In genomic region chr12:22628228-22628627, GRCh38 we compare ENCODE assay signal across 10 cellular contexts. TPM values are rescaled to one million over a fixed set of nuclear protein-coding genes. Genes with fewer than 3 reads are reported as not detected.
A peak's percentile ranks its signal among the peaks of the same experiment; 100 is the strongest.
DNase-seq lines count a peak whose midpoint lies in the region; ATAC-seq and TF ChIP-seq lines count a peak whose summit lies in the region.
"Had no signal": no experiment of that assay in that cellular context is flagged by ENCODE, and none has a peak within 500 bp of the region (broad histone marks: within the 10 kb centered on the region; RNA-seq: fewer than 3 reads in every experiment).

No MANE protein-coding gene starts in this region.

- peaks cover 54% of the 10 kb centered on the region for H3K4me1 Mint-ChIP-seq in activated CD4-positive, alpha-beta T cell treated with anti-CD3 and anti-CD28 coated beads, Interleukin-2, amount 10 ng/mL, durations not matched to agents 7 days and 5 days
- peaks cover 36% of the 10 kb centered on the region for H3K4me1 Mint-ChIP-seq in activated T-helper 17 cell treated with anti-CD3 and anti-CD28 coated beads, Interleukin-2, amount 50 U/mL, for 72 hours

- H3K4me3 Mint-ChIP-seq in activated CD4-positive, alpha-beta T cell treated with anti-CD3 and anti-CD28 coated beads, Interleukin-2, amount 10 ng/mL, durations not matched to agents 7 days and 5 days: peak overlapping the region; percentile 90
- peak overlapping the region; percentile 97 for H3K4me3 Mint-ChIP-seq in activated T-helper 17 cell treated with anti-CD3 and anti-CD28 coated beads, Interleukin-2, amount 50 U/mL, for 72 hours

- intact Hi-C loops in adrenal gland (cut with DNase I): loop anchor here in 1 of 2 donors (5.0 kb wide), 1 partner anchor 86 kb away; the partner anchor contains the start of gene C2CD5

- H3K27me3 Mint-ChIP-seq in activated CD4-positive, alpha-beta T cell treated with anti-CD3 and anti-CD28 coated beads, Interleukin-2, amount 10 ng/mL, durations not matched to agents 7 days and 5 days: no peaks in the 10 kb centered on the region
- no peaks in the 10 kb centered on the region for H3K27me3 Mint-ChIP-seq in activated T-helper 17 cell treated with anti-CD3 and anti-CD28 coated beads, Interleukin-2, amount 50 U/mL, for 72 hours

- H3K27ac ChIP-seq in iPS-18a (ENCODE audit: low read length): no peak overlapping the region
- peak overlapping the region; percentile 94 for H3K27ac ChIP-seq in subcutaneous abdominal adipose tissue (ENCODE audit: low read depth, low read length)
- peak overlapping the region in 1 of 5 donors; percentile 2 for H3K27ac ChIP-seq in adrenal gland

- no peaks in the 10 kb centered on the region for H3K9me3 Mint-ChIP-seq in activated CD4-positive, alpha-beta T cell treated with anti-CD3 and anti-CD28 coated beads, Interleukin-2, amount 10 ng/mL, durations not matched to agents 7 days and 5 days
- H3K9me3 Mint-ChIP-seq in activated T-helper 17 cell treated with anti-CD3 and anti-CD28 coated beads, Interleukin-2, amount 50 U/mL, for 72 hours: no peaks in the 10 kb centered on the region

- peaks cover 8% of the 10 kb centered on the region for H3K36me3 ChIP-seq in iPS-18a (ENCODE audit: control insufficient read depth, low read depth, low read length)
- H3K36me3 ChIP-seq in subcutaneous abdominal adipose tissue (ENCODE audit: control insufficient read depth in 5 of 5, insufficient read depth in 5 of 5, low read length in 5 of 5): no peaks in the 10 kb centered on the region
- H3K36me3 ChIP-seq in adrenal gland (replicated peaks in 1 of 2): no peaks in the 10 kb centered on the region
- H3K36me3 ChIP-seq: Peyer's patch had no signal

- CTCF ChIA-PET in activated CD4-positive, alpha-beta T cell treated with anti-CD3 and anti-CD28 coated beads, Interleukin-2, amount 10 ng/mL, durations not matched to agents 7 days and 5 days (lab: Charles Lee): interaction anchor here (1.0 kb wide), 1 partner anchor 8 kb away, joined by 4 read pairs; no protein-coding TSS in a partner anchor

- 57 to 65% (median 59%) methylated on average over 4 of the region's 4 CpGs for WGBS in adrenal gland, 4 donors

- H3K9ac ChIP-seq in iPS-18a (ENCODE audit: low read length) (no peak overlapping the region), subcutaneous abdominal adipose tissue (ENCODE audit: low read length in 5 of 5) (peak overlapping the region in 2 of 5 donors; percentile 30 to 68)

- peaks cover 17% of the 10 kb centered on the region for H3K4me1 ChIP-seq in iPS-18a (ENCODE audit: control insufficient read depth, low read depth, low read length)
- peaks cover 0 to 43% (median 40%) of the 10 kb centered on the region in 5 donors for H3K4me1 ChIP-seq in subcutaneous abdominal adipose tissue (ENCODE audit: control insufficient read depth in 5 of 5, insufficient read depth in 5 of 5, low read length in 5 of 5)
- peaks cover 8 to 46% of the 10 kb centered on the region in 2 donors for H3K4me1 ChIP-seq in adrenal gland (replicated peaks in 1 of 2)

- no peak for ATAC-seq in activated T-helper 17 cell treated with anti-CD3 and anti-CD28 coated beads, Interleukin-2, amount 50 U/mL, for 72 hours (replicated peaks)
- no peak for ATAC-seq in GM18498 (IDR thresholded peaks at IDR 0.05; ENCODE audit: unreplicated experiment)
- no peak for ATAC-seq in GM21360 (IDR thresholded peaks at IDR 0.05; ENCODE audit: unreplicated experiment)

- no peak overlapping the region for H3K27ac Mint-ChIP-seq in activated CD4-positive, alpha-beta T cell treated with anti-CD3 and anti-CD28 coated beads, Interleukin-2, amount 10 ng/mL, durations not matched to agents 7 days and 5 days
- H3K27ac Mint-ChIP-seq in activated T-helper 17 cell treated with anti-CD3 and anti-CD28 coated beads, Interleukin-2, amount 50 U/mL, for 72 hours: peak overlapping the region; percentile 96

- POLR2A ChIA-PET in activated CD4-positive, alpha-beta T cell treated with anti-CD3 and anti-CD28 coated beads, Interleukin-2, amount 10 ng/mL, durations not matched to agents 7 days and 5 days (lab: Charles Lee): no interaction called here

- no peaks in the 10 kb centered on the region for H3K27me3 ChIP-seq in iPS-18a (ENCODE audit: control insufficient read depth, insufficient read depth, low read length)
- no peaks in the 10 kb centered on the region for H3K27me3 ChIP-seq in subcutaneous abdominal adipose tissue (ENCODE audit: control insufficient read depth in 5 of 5, insufficient read depth in 4 of 5, low read length in 5 of 5)
- H3K27me3 ChIP-seq in adrenal gland: no peaks in the 10 kb centered on the region
- H3K27me3 ChIP-seq: Peyer's patch had no signal

- no peak for DNase-seq in activated CD4-positive, alpha-beta T cell treated with anti-CD3 and anti-CD28 coated beads, Interleukin-2, amount 10 ng/mL, durations not matched to agents 7 days and 5 days
- DNase-seq in activated CD4-positive, alpha-beta T cell treated with anti-CD3 and anti-CD28 coated beads, Interleukin-2, amount 50 U/mL, for 48 hours: no peak
- DNase-seq in adrenal gland: no peak
- DNase-seq: activated CD8-positive, alpha-beta memory T cell treated with anti-CD3 and anti-CD28 coated beads, Interleukin-2, amount 50 U/mL, for 48 hours; Peyer's patch had no signal

- no peak for TF ChIP-seq CTCF in adrenal gland (IDR thresholded peaks at IDR 0.05)

- H3K4me3 ChIP-seq in iPS-18a (ENCODE audit: low read length) (peak overlapping the region; percentile 95), subcutaneous abdominal adipose tissue (ENCODE audit: low read depth in 1 of 5, low read length in 5 of 5) (peak overlapping the region in 2 of 5 donors; percentile 11 to 30), adrenal gland (peak overlapping the region in 1 of 4 donors; percentile 93)

- H3K36me3 Mint-ChIP-seq in activated CD4-positive, alpha-beta T cell treated with anti-CD3 and anti-CD28 coated beads, Interleukin-2, amount 10 ng/mL, durations not matched to agents 7 days and 5 days (ENCODE audit: low read depth): peaks cover 16% of the 10 kb centered on the region
- H3K36me3 Mint-ChIP-seq in activated T-helper 17 cell treated with anti-CD3 and anti-CD28 coated beads, Interleukin-2, amount 50 U/mL, for 72 hours (ENCODE audit: low read depth): peaks cover 68% of the 10 kb centered on the region

- H3K9me3 ChIP-seq in iPS-18a (ENCODE audit: control insufficient read depth, low read depth, low read length): no peaks in the 10 kb centered on the region
- H3K9me3 ChIP-seq in subcutaneous abdominal adipose tissue (ENCODE audit: control insufficient read depth in 5 of 5, low read length in 5 of 5): no peaks in the 10 kb centered on the region
- H3K9me3 ChIP-seq in adrenal gland (replicated peaks in 1 of 3): no peaks in the 10 kb centered on the region
- H3K9me3 ChIP-seq: Peyer's patch had no signal

- no peak for TF ChIP-seq POLR2A in adrenal gland (IDR thresholded peaks at IDR 0.05)

RNA-seq across cellular contexts. Expression of gene ETNK1, which starts 3.3 kb away (rescaled TPM):
- total RNA-seq in activated CD4-positive, alpha-beta T cell treated with anti-CD3 and anti-CD28 coated beads, Interleukin-2, amount 10 ng/mL, durations not matched to agents 7 days and 5 days: 10 to 100 TPM; 66.9 to 72.0 TPM
- 10 to 100 TPM; 81.7 to 87.5 TPM for total RNA-seq in activated T-helper 17 cell treated with anti-CD3 and anti-CD28 coated beads, Interleukin-2, amount 50 U/mL, for 72 hours
- total RNA-seq in adrenal gland: 10 to 100 TPM; 32.4 to 79.2 (median 59.5) TPM
- polyA plus RNA-seq in adrenal gland: 10 to 100 TPM; 16.8 to 26.3 (median 25.0) TPM
